19 cellular contexts compared by ENCODE assay signal in genomic region chr15:83626171-83626802, GRCh38. TPM values are rescaled to one million over a fixed set of nuclear protein-coding genes. Genes with fewer than 3 reads are reported as not detected.
DNase-seq lines count a peak whose midpoint lies in the region; ATAC-seq and TF ChIP-seq lines count a peak whose summit lies in the region.
"Had no signal": no experiment of that assay in that cellular context is flagged by ENCODE, and none has a peak within 500 bp of the region (broad histone marks: within the 10 kb centered on the region; RNA-seq: fewer than 3 reads in every experiment).

No MANE protein-coding gene starts in this region.

- no peaks in the 10 kb centered on the region for H3K27me3 Mint-ChIP-seq in activated T-cell treated with anti-CD3 and anti-CD28 coated beads, Interleukin-2, amount 50 U/mL, for 4 hours (ENCODE audit: low read depth)
- H3K27me3 Mint-ChIP-seq in activated T-cell treated with anti-CD3 and anti-CD28 coated beads, Interleukin-2, amount 50 U/mL, for 72 hours (ENCODE audit: low read depth) = peaks cover 6% of the 10 kb centered on the region
- H3K27me3 Mint-ChIP-seq: activated naive CD8-positive, alpha-beta T cell treated with anti-CD3 and anti-CD28 coated beads, Interleukin-2, amount 10 ng/mL, durations not matched to agents 7 days and 5 days had no signal

- no peak overlapping the region for H3K4me3 ChIP-seq in MM.1S (ENCODE audit: low read length)
- H3K4me3 ChIP-seq: upper lobe of right lung had no signal

- no peaks in the 10 kb centered on the region for H3K36me3 ChIP-seq in MM.1S (replicated peaks; ENCODE audit: insufficient read depth, low read length)
- H3K36me3 ChIP-seq: upper lobe of right lung, WERI-Rb-1 had no signal

- H3K4me1 ChIP-seq in MM.1S (ENCODE audit: low read length) = no peaks in the 10 kb centered on the region
- H3K4me1 ChIP-seq: upper lobe of right lung had no signal

- no peaks in the 10 kb centered on the region for H3K27me3 ChIP-seq in MM.1S (replicated peaks; ENCODE audit: insufficient read depth, low read length)
- H3K27me3 ChIP-seq: upper lobe of right lung had no signal

- no peak overlapping the region for H3K4me3 Mint-ChIP-seq in activated T-cell treated with anti-CD3 and anti-CD28 coated beads, Interleukin-2, amount 50 U/mL, for 4 hours
- H3K4me3 Mint-ChIP-seq in activated T-cell treated with anti-CD3 and anti-CD28 coated beads, Interleukin-2, amount 50 U/mL, for 72 hours = no peak overlapping the region
- H3K4me3 Mint-ChIP-seq: activated naive CD8-positive, alpha-beta T cell treated with anti-CD3 and anti-CD28 coated beads, Interleukin-2, amount 10 ng/mL, durations not matched to agents 7 days and 5 days; immature natural killer cell; mesothelial cell of epicardium; T-cell had no signal

- no peaks in the 10 kb centered on the region for H3K9me3 Mint-ChIP-seq in activated T-cell treated with anti-CD3 and anti-CD28 coated beads, Interleukin-2, amount 50 U/mL, for 4 hours
- peaks cover 2 to 5% of the 10 kb centered on the region in 2 donors for H3K9me3 Mint-ChIP-seq in activated T-cell treated with anti-CD3 and anti-CD28 coated beads, Interleukin-2, amount 50 U/mL, for 72 hours

- H3F3A ChIP-seq in MM.1S (ENCODE audit: insufficient read depth, low read length) = no peaks in the 10 kb centered on the region

- peak; percentile 27 to 32 for ATAC-seq in activated T-cell treated with anti-CD3 and anti-CD28 coated beads, Interleukin-2, amount 50 U/mL, for 4 hours
- peak; percentile 96 to 99 for ATAC-seq in activated T-cell treated with anti-CD3 and anti-CD28 coated beads, Interleukin-2, amount 50 U/mL, for 72 hours (replicated peaks in 1 of 2)
- peak; percentile 84 for ATAC-seq in stimulated activated naive CD8-positive, alpha-beta T cell treated with anti-CD3 and anti-CD28 coated beads, Interleukin-15, Interleukin-2, amounts not matched to agents 100 U/mL and 50 U/mL, for 24 hours
- no peak for ATAC-seq in GM19328 (IDR thresholded peaks at IDR 0.05; ENCODE audit: unreplicated experiment)
- no peak for ATAC-seq in HG02938 (IDR thresholded peaks at IDR 0.05; ENCODE audit: unreplicated experiment)
- ATAC-seq: sciatic nerve, T-cell, upper lobe of right lung had no signal

- H4K20me1 ChIP-seq in MM.1S (ENCODE audit: insufficient read depth, low read length) = no peaks in the 10 kb centered on the region

- no peaks in the 10 kb centered on the region for H3K36me3 Mint-ChIP-seq in activated T-cell treated with anti-CD3 and anti-CD28 coated beads, Interleukin-2, amount 50 U/mL, for 4 hours (ENCODE audit: insufficient read depth)
- H3K36me3 Mint-ChIP-seq in activated T-cell treated with anti-CD3 and anti-CD28 coated beads, Interleukin-2, amount 50 U/mL, for 72 hours (ENCODE audit: insufficient read depth in 2 of 2) = peaks cover 0 to 1% of the 10 kb centered on the region in 2 donors
- H3K36me3 Mint-ChIP-seq: activated naive CD8-positive, alpha-beta T cell treated with anti-CD3 and anti-CD28 coated beads, Interleukin-2, amount 10 ng/mL, durations not matched to agents 7 days and 5 days; immature natural killer cell; mesothelial cell of epicardium; T-cell had no signal

- no peaks in the 10 kb centered on the region for H3K79me2 ChIP-seq in MM.1S (ENCODE audit: low read length)

- H3K9ac ChIP-seq in MM.1S (ENCODE audit: low read length) = no peak overlapping the region

- H3K4me2 ChIP-seq in MM.1S (ENCODE audit: low read depth, low read length) = no peak overlapping the region

- H3K4me1 Mint-ChIP-seq in activated T-cell treated with anti-CD3 and anti-CD28 coated beads, Interleukin-2, amount 50 U/mL, for 4 hours (ENCODE audit: low read depth) = no peaks in the 10 kb centered on the region
- peaks cover 9% of the 10 kb centered on the region for H3K4me1 Mint-ChIP-seq in activated T-cell treated with anti-CD3 and anti-CD28 coated beads, Interleukin-2, amount 50 U/mL, for 72 hours (ENCODE audit: low read depth)
- H3K4me1 Mint-ChIP-seq: activated naive CD8-positive, alpha-beta T cell treated with anti-CD3 and anti-CD28 coated beads, Interleukin-2, amount 10 ng/mL, durations not matched to agents 7 days and 5 days; immature natural killer cell; mesothelial cell of epicardium; T-cell had no signal

- no peak overlapping the region for H3K27ac Mint-ChIP-seq in activated T-cell treated with anti-CD3 and anti-CD28 coated beads, Interleukin-2, amount 50 U/mL, for 72 hours
- H3K27ac Mint-ChIP-seq: activated naive CD8-positive, alpha-beta T cell treated with anti-CD3 and anti-CD28 coated beads, Interleukin-2, amount 10 ng/mL, durations not matched to agents 7 days and 5 days; immature natural killer cell; mesothelial cell of epicardium; T-cell had no signal

- H3K9me3 ChIP-seq in MM.1S (replicated peaks; ENCODE audit: insufficient read depth, low read length) = no peaks in the 10 kb centered on the region
- H3K9me3 ChIP-seq: upper lobe of right lung had no signal

- H2AFZ ChIP-seq in MM.1S (ENCODE audit: low read length) = no peak overlapping the region

- no peak for TF ChIP-seq CTCF in MM.1S (IDR thresholded peaks at IDR 0.05; ENCODE audit: low read length)

- no peak for DNase-seq in activated T-cell treated with anti-CD3 and anti-CD28 coated beads, Interleukin-2, amount 50 U/mL, for 4 hours
- DNase-seq in activated T-cell treated with anti-CD3 and anti-CD28 coated beads, Interleukin-2, amount 50 U/mL, for 1 hour = no peak
- DNase-seq in activated T-cell treated with anti-CD3 and anti-CD28 coated beads, Interleukin-2, amount 50 U/mL, for 72 hours = peak; percentile 24 to 41
- DNase-seq in foreskin melanocyte (peak; percentile 71), MM.1S (no peak)
- DNase-seq in stimulated activated naive CD8-positive, alpha-beta T cell treated with anti-CD3 and anti-CD28 coated beads, Interleukin-15, Interleukin-2, amounts not matched to agents 100 U/mL and 50 U/mL, for 24 hours = no peak
- DNase-seq: activated CD8-positive, alpha-beta memory T cell treated with anti-CD3 and anti-CD28 coated beads, Interleukin-2, amount 50 U/mL, for 48 hours; activated naive CD8-positive, alpha-beta T cell treated with anti-CD3 and anti-CD28 coated beads, Interleukin-2, amount 10 ng/mL, durations not matched to agents 7 days and 5 days; immature natural killer cell; NCI-H82; RPMI8226; stimulated activated CD4-positive, alpha-beta T cell treated with anti-CD3 and anti-CD28 coated beads, Interleukin-4, amount 100 ng/mL, for 4 hours; T-cell; upper lobe of right lung; WERI-Rb-1 had no signal

- H3K27ac ChIP-seq in MM.1S (ENCODE audit: low read length) = no peak overlapping the region
- H3K27ac ChIP-seq: upper lobe of right lung, WERI-Rb-1 had no signal

- H3K9me2 ChIP-seq in MM.1S (replicated peaks; ENCODE audit: insufficient read depth, low read length) = no peaks in the 10 kb centered on the region

RNA-seq across cellular contexts. Expression of gene ADAMTSL3, which starts 27.6 kb away (rescaled TPM):
- not detected for total RNA-seq in activated T-cell treated with anti-CD3 and anti-CD28 coated beads, Interleukin-2, amount 50 U/mL, for 4 hours
- total RNA-seq in activated T-cell treated with anti-CD3 and anti-CD28 coated beads, Interleukin-2, amount 50 U/mL, for 72 hours = under 1 TPM in 1 of 2 donors, not detected in 1; 0.12 TPM
- total RNA-seq: activated naive CD8-positive, alpha-beta T cell treated with anti-CD3 and anti-CD28 coated beads, Interleukin-2, amount 10 ng/mL, durations not matched to agents 7 days and 5 days had no signal

Comparison
In these comparisons a context has a peak if more than half of its experiments do, and no peak if none do; other contexts are left out.
1. DNase-seq: peak in activated T-cell treated with anti-CD3 and anti-CD28 coated beads, Interleukin-2, amount 50 U/mL, for 72 hours (2 of 2) and foreskin melanocyte (single experiment); none in activated T-cell treated with anti-CD3 and anti-CD28 coated beads, Interleukin-2, amount 50 U/mL, for 4 hours (single experiment), activated T-cell treated with anti-CD3 and anti-CD28 coated beads, Interleukin-2, amount 50 U/mL, for 1 hour (single experiment), stimulated activated naive CD8-positive, alpha-beta T cell treated with anti-CD3 and anti-CD28 coated beads, Interleukin-15, Interleukin-2, amounts not matched to agents 100 U/mL and 50 U/mL, for 24 hours (single experiment) and MM.1S (single experiment).
2. ATAC-seq: peak in activated T-cell treated with anti-CD3 and anti-CD28 coated beads, Interleukin-2, amount 50 U/mL, for 4 hours (2 of 2), activated T-cell treated with anti-CD3 and anti-CD28 coated beads, Interleukin-2, amount 50 U/mL, for 72 hours (2 of 2) and stimulated activated naive CD8-positive, alpha-beta T cell treated with anti-CD3 and anti-CD28 coated beads, Interleukin-15, Interleukin-2, amounts not matched to agents 100 U/mL and 50 U/mL, for 24 hours (single experiment); none in GM19328 (single experiment) and HG02938 (single experiment).